ENCODE assay signal across 8 cellular contexts in the genomic region with DNA sequence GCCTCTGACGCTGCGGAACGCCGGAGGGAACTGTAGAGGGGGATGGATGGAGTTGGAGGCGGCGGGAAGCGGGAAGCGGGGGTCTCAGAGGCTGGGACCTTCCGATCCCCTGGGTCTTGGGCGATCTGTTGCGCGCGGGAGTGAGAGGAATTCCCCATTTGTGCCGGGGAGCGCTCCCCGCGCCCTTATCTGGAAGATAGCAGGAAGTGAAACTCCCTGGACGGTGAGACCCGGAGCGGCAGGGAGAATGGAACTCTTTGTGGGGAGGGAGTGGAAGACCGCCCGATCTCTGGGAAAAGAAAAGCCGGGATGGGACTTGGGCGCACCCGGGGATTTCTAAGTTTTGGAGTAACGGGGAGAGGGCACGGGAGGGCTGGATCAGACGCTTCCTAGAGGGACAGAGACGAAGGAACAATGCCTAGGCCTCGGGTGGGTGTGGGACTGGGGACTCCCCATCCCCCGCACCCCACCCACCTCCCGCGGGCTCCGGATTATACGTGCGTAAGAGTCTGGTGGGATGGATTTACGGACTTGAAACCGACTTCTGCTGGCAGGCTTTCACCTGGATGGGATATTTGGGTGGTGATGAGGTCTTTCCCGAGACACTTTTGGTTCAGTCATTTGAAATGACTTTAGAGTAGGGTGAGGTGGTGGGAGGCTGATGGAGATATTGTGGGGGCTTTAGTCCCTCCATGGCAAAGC. TPM values are rescaled to one million over a fixed set of nuclear protein-coding genes. Genes with fewer than 3 reads are reported as not detected.
DNase-seq lines count a peak whose midpoint lies in the region; ATAC-seq and TF ChIP-seq lines count a peak whose summit lies in the region.

No MANE protein-coding gene starts in this region.

- H3K27ac ChIP-seq in cardiac muscle cell (peak overlapping the region; percentile 99), thymus (ENCODE audit: low read depth) (peak overlapping the region; percentile 61)

- intact Hi-C loops in left ventricle myocardium superior (cut with micrococcal nuclease): no loop called here
- intact Hi-C loops in activated CD4-positive, alpha-beta memory T cell treated with anti-CD3 and anti-CD28 coated beads for 36 hours (cut with micrococcal nuclease): no loop called here

- WGBS in thymus: 22% methylated on average over 39 of the region's 39 CpGs

- DNase-seq in cardiac muscle cell (ENCODE audit: low read depth in 1 of 2, low spot score in 1 of 2) (no peak), left ventricle myocardium superior (no peak), immature natural killer cell (no peak), NCI-H1105 treated with DMSO at 0.1 percent for 48 hours (lab: John Stamatoyannopoulos, UW) (no peak), amniotic stem cell (lab: John Stamatoyannopoulos, UW) (no peak), GDM1 (lab: John Stamatoyannopoulos, UW) (no peak)
- DNase-seq in activated CD4-positive, alpha-beta memory T cell treated with anti-CD3 and anti-CD28 coated beads for 36 hours: peak; percentile 8

- peaks cover 42% of the 10 kb centered on the region for H3K4me1 Mint-ChIP-seq in activated CD4-positive, alpha-beta memory T cell treated with anti-CD3 and anti-CD28 coated beads for 36 hours (ENCODE audit: low read depth)
- peaks cover 22 to 23% of the 10 kb centered on the region in 2 donors for H3K4me1 Mint-ChIP-seq in immature natural killer cell

- H3K36me3 ChIP-seq in cardiac muscle cell: peaks cover 7% of the 10 kb centered on the region
- H3K36me3 ChIP-seq in thymus (ENCODE audit: control insufficient read depth, insufficient read depth): no peaks in the 10 kb centered on the region

- no peaks in the 10 kb centered on the region for H3K9me3 Mint-ChIP-seq in activated CD4-positive, alpha-beta memory T cell treated with anti-CD3 and anti-CD28 coated beads for 36 hours
- H3K9me3 Mint-ChIP-seq in immature natural killer cell: no peaks in the 10 kb centered on the region

- no peaks in the 10 kb centered on the region for H3K9me3 ChIP-seq in cardiac muscle cell (ENCODE audit: low read depth)
- no peaks in the 10 kb centered on the region for H3K9me3 ChIP-seq in thymus (ENCODE audit: control insufficient read depth)

- POLR2A ChIA-PET in activated CD4-positive, alpha-beta memory T cell treated with anti-CD3 and anti-CD28 coated beads for 36 hours (lab: Charles Lee): no interaction called here

- H3K36me3 Mint-ChIP-seq in activated CD4-positive, alpha-beta memory T cell treated with anti-CD3 and anti-CD28 coated beads for 36 hours: peaks cover 21% of the 10 kb centered on the region
- H3K36me3 Mint-ChIP-seq in immature natural killer cell: no peaks in the 10 kb centered on the region

- CTCF ChIA-PET in activated CD4-positive, alpha-beta memory T cell treated with anti-CD3 and anti-CD28 coated beads for 36 hours (lab: Charles Lee): no interaction called here

- H3K27ac Mint-ChIP-seq in activated CD4-positive, alpha-beta memory T cell treated with anti-CD3 and anti-CD28 coated beads for 36 hours: peak overlapping the region; percentile 96
- H3K27ac Mint-ChIP-seq in immature natural killer cell: peak overlapping the region in 3 of 6 donors; percentile 42 to 83 (median 72)

- peaks cover 1% of the 10 kb centered on the region for H3K27me3 Mint-ChIP-seq in activated CD4-positive, alpha-beta memory T cell treated with anti-CD3 and anti-CD28 coated beads for 36 hours
- H3K27me3 Mint-ChIP-seq in immature natural killer cell (ENCODE audit: low read depth in 3 of 3): peaks cover 8 to 27% (median 16%) of the 10 kb centered on the region in 3 donors

- no peak for ATAC-seq in left ventricle myocardium superior

- no peaks in the 10 kb centered on the region for H3K27me3 ChIP-seq in cardiac muscle cell
- H3K27me3 ChIP-seq in thymus (ENCODE audit: control insufficient read depth, insufficient read depth): peaks cover 31% of the 10 kb centered on the region

- H3K4me1 ChIP-seq in cardiac muscle cell (ENCODE audit: low read depth): peaks cover 3% of the 10 kb centered on the region
- no peaks in the 10 kb centered on the region for H3K4me1 ChIP-seq in thymus (ENCODE audit: control insufficient read depth, insufficient read depth, low read length)

- no peak for TF ChIP-seq CTCF in cardiac muscle cell (IDR thresholded peaks at IDR 0.05; ENCODE audit: low read depth, low read length)

- H3K4me3 ChIP-seq in cardiac muscle cell: peak overlapping the region; percentile 81
- peak overlapping the region; percentile 45 for H3K4me3 ChIP-seq in thymus (ENCODE audit: low read length)

- H3K4me3 Mint-ChIP-seq in activated CD4-positive, alpha-beta memory T cell treated with anti-CD3 and anti-CD28 coated beads for 36 hours: peak overlapping the region; percentile 86
- peak overlapping the region; percentile 74 to 87 (median 82) for H3K4me3 Mint-ChIP-seq in immature natural killer cell

RNA-seq across cellular contexts. Expression of a gene that starts 0.5 kb away (rescaled TPM):
- 40.1 and 63.6 TPM in 2 replicates for total RNA-seq in cardiac muscle cell
- 77.0 and 91.9 TPM in 2 replicates for polyA plus RNA-seq in cardiac muscle cell
- total RNA-seq in left ventricle myocardium superior: 6.1 TPM
- 10 to 100 TPM; 25.4 to 28.7 TPM for total RNA-seq in activated CD4-positive, alpha-beta memory T cell treated with anti-CD3 and anti-CD28 coated beads for 36 hours
- polyA plus RNA-seq in immature natural killer cell: 10 to 100 TPM in 2 of 3 donors, 1 to 10 TPM in 1; 5.3 to 14.2 (median 11.8) TPM
- polyA plus RNA-seq in thymus: 20.1 TPM

RNA-seq across cellular contexts. Expression of a gene that starts 19.5 kb away (rescaled TPM):
- 210 and 235 TPM in 2 replicates for total RNA-seq in cardiac muscle cell
- polyA plus RNA-seq in cardiac muscle cell: 27.9 and 31.7 TPM in 2 replicates
- 170 TPM for total RNA-seq in left ventricle myocardium superior
- 100 to 1,000 TPM; 117 to 121 TPM for total RNA-seq in activated CD4-positive, alpha-beta memory T cell treated with anti-CD3 and anti-CD28 coated beads for 36 hours
- 10 to 100 TPM in 1 of 3 donors, 1 to 10 TPM in 1, under 1 TPM in 1; 0.29 to 10.4 (median 7.6) TPM for polyA plus RNA-seq in immature natural killer cell
- 151 TPM for polyA plus RNA-seq in thymus

RNA-seq across cellular contexts. Expression of a gene that starts 20.8 kb away (rescaled TPM):
- not detected in 2 replicates for total RNA-seq in cardiac muscle cell
- not detected in 2 replicates for polyA plus RNA-seq in cardiac muscle cell
- total RNA-seq in left ventricle myocardium superior: not detected
- total RNA-seq in activated CD4-positive, alpha-beta memory T cell treated with anti-CD3 and anti-CD28 coated beads for 36 hours: under 1 TPM in 1 of 2 experiments, not detected in 1; 0.19 TPM
- not detected for polyA plus RNA-seq in immature natural killer cell
- polyA plus RNA-seq in thymus: 0.09 TPM

RNA-seq across cellular contexts. Expression of a gene that starts 33.0 kb away (rescaled TPM):
- total RNA-seq in cardiac muscle cell (2.5 and 3.7 TPM in 2 replicates), left ventricle myocardium superior (not detected)
- polyA plus RNA-seq in cardiac muscle cell (10.6 and 25.6 TPM in 2 replicates), immature natural killer cell (1 to 10 TPM in 1 of 3 donors, not detected in 2; 1.1 TPM), thymus (6.8 TPM)
- total RNA-seq in activated CD4-positive, alpha-beta memory T cell treated with anti-CD3 and anti-CD28 coated beads for 36 hours: not detected

RNA-seq across cellular contexts. Expression of a gene that starts 42.7 kb away (rescaled TPM):
- total RNA-seq in cardiac muscle cell (2.1 and 2.4 TPM in 2 replicates), left ventricle myocardium superior (not detected)
- polyA plus RNA-seq in cardiac muscle cell (1.2 and 1.3 TPM in 2 replicates), immature natural killer cell (not detected), thymus (0.41 TPM)
- total RNA-seq in activated CD4-positive, alpha-beta memory T cell treated with anti-CD3 and anti-CD28 coated beads for 36 hours: under 1 TPM; 0.43 to 0.44 TPM
